9 cellular contexts compared by ENCODE assay signal in the genomic region with DNA sequence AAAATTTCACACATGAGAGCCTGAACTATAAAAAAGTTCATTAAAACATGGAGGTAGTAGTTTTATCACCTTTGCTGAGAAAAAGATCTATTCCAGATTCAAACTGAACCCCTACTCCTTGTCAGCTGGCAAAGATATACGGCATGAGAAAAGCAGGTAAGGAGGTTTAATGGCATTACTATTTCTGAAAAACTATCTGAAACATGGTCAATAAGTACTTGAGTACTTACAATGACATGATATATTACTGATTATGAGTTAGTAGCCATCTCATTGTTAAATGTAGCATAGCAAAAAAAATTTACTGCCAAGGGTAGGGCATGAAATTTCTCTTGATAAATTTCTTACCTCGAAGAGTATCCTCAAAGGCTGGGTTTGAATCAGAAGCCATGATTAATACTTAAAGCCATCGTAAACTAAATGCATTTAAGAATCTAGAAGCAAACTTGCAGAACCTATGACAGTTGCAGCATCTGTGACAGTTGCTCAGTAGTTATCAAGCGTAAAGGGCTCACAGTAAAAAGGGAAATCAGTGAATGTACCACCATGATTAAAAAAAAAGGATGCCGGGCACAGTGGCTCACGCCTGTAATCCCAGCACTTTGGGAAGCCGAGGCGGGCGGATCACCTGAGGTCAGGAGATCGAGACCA. TPM values are rescaled to one million over a fixed set of nuclear protein-coding genes. Genes with fewer than 3 reads are reported as not detected.
DNase-seq lines count a peak whose midpoint lies in the region; ATAC-seq and TF ChIP-seq lines count a peak whose summit lies in the region.
"Had no signal": no experiment of that assay in that cellular context is flagged by ENCODE, and none has a peak within 500 bp of the region (broad histone marks: within the 10 kb centered on the region; RNA-seq: fewer than 3 reads in every experiment).

No MANE protein-coding gene starts in this region.

- H3K4me1 Mint-ChIP-seq in activated naive CD4-positive, alpha-beta T cell treated with anti-CD3 and anti-CD28 coated beads, Interleukin-2, amount 50 U/mL, for 24 hours, result peaks cover 20% of the 10 kb centered on the region
- peaks cover 9% of the 10 kb centered on the region for H3K4me1 Mint-ChIP-seq in activated naive CD8-positive, alpha-beta T cell treated with anti-CD3 and anti-CD28 coated beads, Interleukin-2, amount 50 U/mL, for 24 hours

- intact Hi-C loops in left lung (cut with DNase I), result no loop called here

- TF ChIP-seq CTCF in left lung (IDR thresholded peaks at IDR 0.05), result no peak

- 30% methylated on average over 10 of the region's 10 CpGs for WGBS in urinary bladder

- H3K27ac ChIP-seq in left lung, result no peak overlapping the region
- H3K27ac ChIP-seq in urinary bladder (ENCODE audit: low read depth), result no peak overlapping the region
- H3K27ac ChIP-seq: KMS-11 had no signal

- no peak for ATAC-seq in activated naive CD8-positive, alpha-beta T cell treated with anti-CD3 and anti-CD28 coated beads, Interleukin-2, amount 50 U/mL, for 24 hours
- ATAC-seq in left lung (no peak), GM18519 (IDR thresholded peaks at IDR 0.05; ENCODE audit: low FRiP score, unreplicated experiment) (no peak)

- H3K36me3 Mint-ChIP-seq in activated naive CD4-positive, alpha-beta T cell treated with anti-CD3 and anti-CD28 coated beads, Interleukin-2, amount 50 U/mL, for 24 hours, result peaks cover 8% of the 10 kb centered on the region
- H3K36me3 Mint-ChIP-seq in activated naive CD8-positive, alpha-beta T cell treated with anti-CD3 and anti-CD28 coated beads, Interleukin-2, amount 50 U/mL, for 24 hours (ENCODE audit: low read depth), result peaks cover 8% of the 10 kb centered on the region

- H3K4me3 ChIP-seq in left lung, result peak overlapping the region; percentile 13 to 29
- peak overlapping the region; percentile 30 for H3K4me3 ChIP-seq in urinary bladder (ENCODE audit: low read depth, low read length)

- no peaks in the 10 kb centered on the region for H3K27me3 ChIP-seq in left lung

- peaks cover 0 to 21% of the 10 kb centered on the region in 2 donors for H3K4me1 ChIP-seq in left lung
- no peaks in the 10 kb centered on the region for H3K4me1 ChIP-seq in urinary bladder (ENCODE audit: insufficient read depth)

- H3K36me3 ChIP-seq in left lung (peaks cover 0 to 36% of the 10 kb centered on the region in 2 donors), urinary bladder (ENCODE audit: insufficient read depth) (peaks cover 2% of the 10 kb centered on the region)

- no peak for DNase-seq in activated naive CD4-positive, alpha-beta T cell treated with anti-CD3 and anti-CD28 coated beads, Interleukin-2, amount 50 U/mL, for 16 hours
- DNase-seq in activated naive CD8-positive, alpha-beta T cell treated with anti-CD3 and anti-CD28 coated beads, Interleukin-2, amount 50 U/mL, for 24 hours, result no peak
- no peak for DNase-seq in left lung
- no peak for DNase-seq in NCI-H146 (lab: John Stamatoyannopoulos, UW)
- no peak for DNase-seq in UCSD-AML1 (lab: John Stamatoyannopoulos, UW; ENCODE audit: unreplicated experiment)

- no peaks in the 10 kb centered on the region for H3K27me3 Mint-ChIP-seq in activated naive CD4-positive, alpha-beta T cell treated with anti-CD3 and anti-CD28 coated beads, Interleukin-2, amount 50 U/mL, for 24 hours
- no peaks in the 10 kb centered on the region for H3K27me3 Mint-ChIP-seq in activated naive CD8-positive, alpha-beta T cell treated with anti-CD3 and anti-CD28 coated beads, Interleukin-2, amount 50 U/mL, for 24 hours

- H3K9me3 Mint-ChIP-seq in activated naive CD4-positive, alpha-beta T cell treated with anti-CD3 and anti-CD28 coated beads, Interleukin-2, amount 50 U/mL, for 24 hours, result no peaks in the 10 kb centered on the region
- H3K9me3 Mint-ChIP-seq in activated naive CD8-positive, alpha-beta T cell treated with anti-CD3 and anti-CD28 coated beads, Interleukin-2, amount 50 U/mL, for 24 hours, result no peaks in the 10 kb centered on the region

- H3K27ac Mint-ChIP-seq in activated naive CD4-positive, alpha-beta T cell treated with anti-CD3 and anti-CD28 coated beads, Interleukin-2, amount 50 U/mL, for 24 hours, result no peak overlapping the region
- H3K27ac Mint-ChIP-seq in activated naive CD8-positive, alpha-beta T cell treated with anti-CD3 and anti-CD28 coated beads, Interleukin-2, amount 50 U/mL, for 24 hours, result no peak overlapping the region

- no peaks in the 10 kb centered on the region for H3K9me3 ChIP-seq in left lung

- peak overlapping the region; percentile 86 for H3K4me3 Mint-ChIP-seq in activated naive CD4-positive, alpha-beta T cell treated with anti-CD3 and anti-CD28 coated beads, Interleukin-2, amount 50 U/mL, for 24 hours
- H3K4me3 Mint-ChIP-seq in activated naive CD8-positive, alpha-beta T cell treated with anti-CD3 and anti-CD28 coated beads, Interleukin-2, amount 50 U/mL, for 24 hours, result peak overlapping the region; percentile 79

RNA-seq across cellular contexts. Expression of a gene that starts 8.7 kb away (rescaled TPM):
- total RNA-seq in left lung (10 to 100 TPM; 24.8 to 27.8 TPM), urinary bladder (30.8 TPM)
- polyA plus RNA-seq in urinary bladder, result 8.5 TPM

RNA-seq across cellular contexts. Expression of a gene that starts 50.9 kb away (rescaled TPM):
- 10 to 100 TPM; 13.8 to 17.7 TPM for total RNA-seq in left lung
- total RNA-seq in urinary bladder, result 34.9 TPM
- 7.0 TPM for polyA plus RNA-seq in urinary bladder
